ENCODE assay signal across 10 cellular contexts in genomic region chr10:112203328-112204076, GRCh38. TPM values are rescaled to one million over a fixed set of nuclear protein-coding genes. Genes with fewer than 3 reads are reported as not detected.
A peak's percentile ranks its signal among the peaks of the same experiment; 100 is the strongest.
DNase-seq lines count a peak whose midpoint lies in the region; ATAC-seq lines count a peak whose summit lies in the region.
"Had no signal": no experiment of that assay in that cellular context is flagged by ENCODE, and none has a peak within 500 bp of the region (broad histone marks: within the 10 kb centered on the region; RNA-seq: fewer than 3 reads in every experiment).

No MANE protein-coding gene starts in this region.

- H3K27ac ChIP-seq in GM23248 (peak overlapping the region; percentile 71), mesenchymal stem cell (ENCODE audit: low read length, poor library complexity, severe bottlenecking) (no peak overlapping the region), right cardiac atrium (ENCODE audit: low read length) (no peak overlapping the region)

- no peak overlapping the region for H2BK12ac ChIP-seq in mesenchymal stem cell (ENCODE audit: low read length in 2 of 2)

- H3K18ac ChIP-seq in mesenchymal stem cell (ENCODE audit: low read depth in 1 of 2, low read length in 2 of 2), result no peak overlapping the region

- H3K14ac ChIP-seq in mesenchymal stem cell (ENCODE audit: low read length in 2 of 2), result no peak overlapping the region

- no peak overlapping the region for H3K4me3 ChIP-seq in GM23248
- no peak overlapping the region for H3K4me3 ChIP-seq in mesenchymal stem cell (ENCODE audit: insufficient read depth in 1 of 2, low read depth in 1 of 2, low read length in 2 of 2)
- H3K4me3 ChIP-seq in right cardiac atrium (ENCODE audit: low read length), result no peak overlapping the region

- H3K27me3 ChIP-seq in GM23248 (replicated peaks; ENCODE audit: insufficient read depth) (no peaks in the 10 kb centered on the region), mesenchymal stem cell (ENCODE audit: control insufficient read depth in 1 of 2, insufficient read depth in 1 of 2, low read length in 2 of 2) (no peaks in the 10 kb centered on the region), right cardiac atrium (ENCODE audit: control insufficient read depth, insufficient read depth) (no peaks in the 10 kb centered on the region)

- no peak overlapping the region for H4K91ac ChIP-seq in mesenchymal stem cell (ENCODE audit: low read length)

- H2AK5ac ChIP-seq in mesenchymal stem cell (ENCODE audit: low read length, severe bottlenecking), result no peak overlapping the region

- H3K79me1 ChIP-seq in mesenchymal stem cell (replicated peaks; ENCODE audit: low read length, poor library complexity, severe bottlenecking), result no peaks in the 10 kb centered on the region

- peaks cover 37% of the 10 kb centered on the region for H3F3A ChIP-seq in GM23248 (ENCODE audit: insufficient read depth)

- peak; percentile 70 for DNase-seq in GM23248
- no peak for DNase-seq in mesenchymal stem cell
- DNase-seq in activated naive CD4-positive, alpha-beta T cell treated with anti-CD3 and anti-CD28 coated beads, Interleukin-2, amount 50 U/mL, for 16 hours, result no peak
- no peak for DNase-seq in right cardiac atrium
- DNase-seq in NCI-H345 (lab: John Stamatoyannopoulos, UW), result no peak
- DNase-seq: activated T-cell treated with anti-CD3 and anti-CD28 coated beads, Interleukin-2, amount 50 U/mL, for 24 hours; natural killer cell; NCI-H2107 had no signal

- H4K20me1 ChIP-seq in GM23248 (ENCODE audit: insufficient read depth), result no peaks in the 10 kb centered on the region

- H3K4me2 ChIP-seq in GM23248 (ENCODE audit: unreplicated experiment), result peak overlapping the region; percentile 46
- no peak overlapping the region for H3K4me2 ChIP-seq in mesenchymal stem cell (ENCODE audit: low read length, poor library complexity, severe bottlenecking)

- H3K23ac ChIP-seq in mesenchymal stem cell (ENCODE audit: low read length in 2 of 2), result no peak overlapping the region

- H3K79me2 ChIP-seq in GM23248 (ENCODE audit: insufficient read depth), result no peaks in the 10 kb centered on the region

- in situ Hi-C loops in GM23248 (cut with MboI), result no loop called here

- H3K4me1 ChIP-seq in GM23248 (ENCODE audit: insufficient read depth) (peaks cover 43% of the 10 kb centered on the region), mesenchymal stem cell (ENCODE audit: control insufficient read depth, insufficient read depth, low read depth, low read length) (no peaks in the 10 kb centered on the region), right cardiac atrium (ENCODE audit: control insufficient read depth, insufficient read depth, low read length) (peaks cover 4% of the 10 kb centered on the region)

- no peak overlapping the region for H3K4ac ChIP-seq in mesenchymal stem cell (ENCODE audit: low read depth in 1 of 2, low read length in 2 of 2)

- peak; percentile 78 for ATAC-seq in GM18907 (IDR thresholded peaks at IDR 0.05; ENCODE audit: unreplicated experiment)
- ATAC-seq in HG03432 (IDR thresholded peaks at IDR 0.05; ENCODE audit: unreplicated experiment), result peak; percentile 77
- ATAC-seq in right cardiac atrium, result no peak
- ATAC-seq: natural killer cell had no signal

- H2BK15ac ChIP-seq in mesenchymal stem cell (ENCODE audit: low read depth, poor library complexity, severe bottlenecking), result no peak overlapping the region

- H3K36me3 ChIP-seq in GM23248 (ENCODE audit: low read depth) (no peaks in the 10 kb centered on the region), mesenchymal stem cell (ENCODE audit: control insufficient read depth in 1 of 2, insufficient read depth in 2 of 2, low read depth in 1 of 2, low read length in 2 of 2) (no peaks in the 10 kb centered on the region)

- H3K9me3 ChIP-seq in GM23248 (ENCODE audit: low read depth), result no peaks in the 10 kb centered on the region
- H3K9me3 ChIP-seq in mesenchymal stem cell (ENCODE audit: control insufficient read depth, low read length), result no peaks in the 10 kb centered on the region
- H3K9me3 ChIP-seq in right cardiac atrium (ENCODE audit: control insufficient read depth, low read length), result no peaks in the 10 kb centered on the region

- H2BK120ac ChIP-seq in mesenchymal stem cell (ENCODE audit: low read depth, low read length), result no peak overlapping the region

- 63 to 67% methylated on average over 4 of the region's 4 CpGs for WGBS in GM23248 (ENCODE audit: low coverage in 1 of 2, low lambda C conversion rate in 2 of 2, missing lambda C conversion rate in 2 of 2), 2 experiments
- 66% methylated on average over 4 of the region's 4 CpGs for whole genome bisulfite sequencing in mesenchymal stem cell
- WGBS in right cardiac atrium, result 71% methylated on average over 4 of the region's 4 CpGs

- H3K9me2 ChIP-seq in GM23248 (ENCODE audit: insufficient read depth), result no peaks in the 10 kb centered on the region

- H2BK5ac ChIP-seq in mesenchymal stem cell (ENCODE audit: low read depth, low read length, poor library complexity, severe bottlenecking), result no peak overlapping the region

- H4K8ac ChIP-seq in mesenchymal stem cell (ENCODE audit: low read length), result no peak overlapping the region

- H3K9ac ChIP-seq in GM23248 (peak overlapping the region; percentile 8; the same call in 1 of the 2 replicates), mesenchymal stem cell (ENCODE audit: low read length) (peak overlapping the region; percentile 47)

- H2AFZ ChIP-seq in GM23248 (no peak overlapping the region), mesenchymal stem cell (ENCODE audit: low read depth, low read length) (no peak overlapping the region)

- intact Hi-C loops in right cardiac atrium (cut with DNase I), result no loop called here

RNA-seq across cellular contexts. Expression of gene GPAM, which starts 19.9 kb away (rescaled TPM):
- total RNA-seq in GM23248 (2014; rRNA removed; shearing (Covaris generic)), result 9.0 and 12.5 TPM in 2 replicates
- polyA plus RNA-seq in GM23248 (2016; fragmentation: Nextera tagmentation; extraction: Ambion mirVana) (4.9 and 5.2 TPM in 2 replicates), right cardiac atrium (15.8 TPM)
- polyA plus RNA-seq in mesenchymal stem cell (2013, experiment 1 of 2), result 2.3 TPM
- 2.5 TPM for polyA plus RNA-seq in mesenchymal stem cell (2013, experiment 2 of 2)
- total RNA-seq in right cardiac atrium, result 10 to 100 TPM; 15.1 to 31.1 (median 17.0) TPM

Comparison
In these comparisons a context has a peak if more than half of its experiments do, and no peak if none do; other contexts are left out.
1. ATAC-seq: peak in GM18907 (single experiment) and HG03432 (single experiment); none in right cardiac atrium (0 of 2).